Comparison of ENCODE assay signal across 8 cellular contexts in genomic region chr6:30720738-30721197, GRCh38. TPM values are rescaled to one million over a fixed set of nuclear protein-coding genes. Genes with fewer than 3 reads are reported as not detected.
DNase-seq lines count a peak whose midpoint lies in the region; TF ChIP-seq lines count a peak whose summit lies in the region.

No MANE protein-coding gene starts in this region.

- peaks cover 75% of the 10 kb centered on the region for H3K4me1 ChIP-seq in mononuclear cell (ENCODE audit: insufficient read depth, low read length)

- H3K4me3 Mint-ChIP-seq in endothelial cell (ENCODE audit: unreplicated experiment): peak overlapping the region; percentile 99
- H3K4me3 Mint-ChIP-seq in stimulated activated naive CD8-positive, alpha-beta T cell treated with anti-CD3 and anti-CD28 coated beads, Interleukin-15, Interleukin-2, amounts not matched to agents 100 ng/mL and 50 ng/mL, for 24 hours: peak overlapping the region; percentile 99

- H3K9me3 ChIP-seq in mononuclear cell (ENCODE audit: low read depth, low read length): no peaks in the 10 kb centered on the region

- H3K4me3 ChIP-seq in mononuclear cell (ENCODE audit: low read length): peak overlapping the region; percentile 100

- peaks cover 56% of the 10 kb centered on the region for H3K4me1 Mint-ChIP-seq in endothelial cell (ENCODE audit: unreplicated experiment)
- H3K4me1 Mint-ChIP-seq in stimulated activated naive CD8-positive, alpha-beta T cell treated with anti-CD3 and anti-CD28 coated beads, Interleukin-15, Interleukin-2, amounts not matched to agents 100 ng/mL and 50 ng/mL, for 24 hours (ENCODE audit: low read depth): peaks cover 71% of the 10 kb centered on the region

- H3K27me3 Mint-ChIP-seq in endothelial cell (ENCODE audit: unreplicated experiment): peaks cover 22% of the 10 kb centered on the region
- no peaks in the 10 kb centered on the region for H3K27me3 Mint-ChIP-seq in stimulated activated naive CD8-positive, alpha-beta T cell treated with anti-CD3 and anti-CD28 coated beads, Interleukin-15, Interleukin-2, amounts not matched to agents 100 ng/mL and 50 ng/mL, for 24 hours

- no peaks in the 10 kb centered on the region for H3K9me3 Mint-ChIP-seq in endothelial cell (ENCODE audit: unreplicated experiment)
- no peaks in the 10 kb centered on the region for H3K9me3 Mint-ChIP-seq in stimulated activated naive CD8-positive, alpha-beta T cell treated with anti-CD3 and anti-CD28 coated beads, Interleukin-15, Interleukin-2, amounts not matched to agents 100 ng/mL and 50 ng/mL, for 24 hours

- no peak for TF ChIP-seq CTCF in endothelial cell (IDR thresholded peaks at IDR 0.05; ENCODE audit: unreplicated experiment)

- peak overlapping the region; percentile 98 for H3K27ac Mint-ChIP-seq in endothelial cell (ENCODE audit: unreplicated experiment)
- H3K27ac Mint-ChIP-seq in stimulated activated naive CD8-positive, alpha-beta T cell treated with anti-CD3 and anti-CD28 coated beads, Interleukin-15, Interleukin-2, amounts not matched to agents 100 ng/mL and 50 ng/mL, for 24 hours: peak overlapping the region; percentile 99

- H3K27me3 ChIP-seq in mononuclear cell (ENCODE audit: insufficient read depth, low read length): no peaks in the 10 kb centered on the region

- DNase-seq in SKM-1 treated with dmso at 0.1 percent for 144 hours (lab: John Stamatoyannopoulos, UW; ENCODE audit: unreplicated experiment) (peak; percentile 23), SKM-1 (lab: John Stamatoyannopoulos, UW; ENCODE audit: unreplicated experiment) (no peak), NCI-H748 (lab: John Stamatoyannopoulos, UW; ENCODE audit: unreplicated experiment) (peak; percentile 93), endothelial cell (ENCODE audit: low spot score) (peak; percentile 56), hippocampal formation (lab: John Stamatoyannopoulos, UW) (no peak)
- DNase-seq in activated CD8-positive, alpha-beta memory T cell treated with anti-CD3 and anti-CD28 coated beads for 24 hours: peak; percentile 89

- peaks cover 54% of the 10 kb centered on the region for H3K36me3 Mint-ChIP-seq in endothelial cell (ENCODE audit: low read depth, unreplicated experiment)
- H3K36me3 Mint-ChIP-seq in stimulated activated naive CD8-positive, alpha-beta T cell treated with anti-CD3 and anti-CD28 coated beads, Interleukin-15, Interleukin-2, amounts not matched to agents 100 ng/mL and 50 ng/mL, for 24 hours (ENCODE audit: low read depth): peaks cover 65% of the 10 kb centered on the region

RNA-seq across cellular contexts. Expression of gene TUBB, which starts 0.6 kb away (rescaled TPM):
- total RNA-seq in endothelial cell (ENCODE audit: unreplicated experiment): 1,094 TPM
- total RNA-seq in mononuclear cell: 99.5 TPM

RNA-seq across cellular contexts. Expression of gene MDC1, which starts 3.7 kb away (rescaled TPM):
- total RNA-seq in endothelial cell (ENCODE audit: unreplicated experiment) (51.7 TPM), mononuclear cell (6.4 TPM)

RNA-seq across cellular contexts. Expression of gene FLOT1, which starts 21.7 kb away (rescaled TPM):
- 136 TPM for total RNA-seq in endothelial cell (ENCODE audit: unreplicated experiment)
- 68.1 TPM for total RNA-seq in mononuclear cell

RNA-seq across cellular contexts. Expression of gene IER3, which starts 23.6 kb away (rescaled TPM):
- 4.8 TPM for total RNA-seq in endothelial cell (ENCODE audit: unreplicated experiment)
- 546 TPM for total RNA-seq in mononuclear cell

RNA-seq across cellular contexts. Expression of gene NRM, which starts 30.0 kb away (rescaled TPM):
- total RNA-seq in endothelial cell (ENCODE audit: unreplicated experiment) (26.0 TPM), mononuclear cell (4.5 TPM)

Comparison
In these comparisons a context has a peak if more than half of its experiments do, and no peak if none do; other contexts are left out.
1. DNase-seq: peak in SKM-1 treated with dmso at 0.1 percent for 144 hours (single experiment), NCI-H748 (single experiment), activated CD8-positive, alpha-beta memory T cell treated with anti-CD3 and anti-CD28 coated beads for 24 hours (single experiment) and endothelial cell (single experiment); none in SKM-1 (single experiment) and hippocampal formation (0 of 2).
2. RNA of gene TUBB, which starts 0.6 kb away (total RNA-seq): 1,094 TPM in endothelial cell (single experiment); 99.5 TPM in mononuclear cell (single experiment); every median in the first group is over 10 times any median in the second.